Comparison of ENCODE assay signal across 8 cellular contexts in the genomic region with DNA sequence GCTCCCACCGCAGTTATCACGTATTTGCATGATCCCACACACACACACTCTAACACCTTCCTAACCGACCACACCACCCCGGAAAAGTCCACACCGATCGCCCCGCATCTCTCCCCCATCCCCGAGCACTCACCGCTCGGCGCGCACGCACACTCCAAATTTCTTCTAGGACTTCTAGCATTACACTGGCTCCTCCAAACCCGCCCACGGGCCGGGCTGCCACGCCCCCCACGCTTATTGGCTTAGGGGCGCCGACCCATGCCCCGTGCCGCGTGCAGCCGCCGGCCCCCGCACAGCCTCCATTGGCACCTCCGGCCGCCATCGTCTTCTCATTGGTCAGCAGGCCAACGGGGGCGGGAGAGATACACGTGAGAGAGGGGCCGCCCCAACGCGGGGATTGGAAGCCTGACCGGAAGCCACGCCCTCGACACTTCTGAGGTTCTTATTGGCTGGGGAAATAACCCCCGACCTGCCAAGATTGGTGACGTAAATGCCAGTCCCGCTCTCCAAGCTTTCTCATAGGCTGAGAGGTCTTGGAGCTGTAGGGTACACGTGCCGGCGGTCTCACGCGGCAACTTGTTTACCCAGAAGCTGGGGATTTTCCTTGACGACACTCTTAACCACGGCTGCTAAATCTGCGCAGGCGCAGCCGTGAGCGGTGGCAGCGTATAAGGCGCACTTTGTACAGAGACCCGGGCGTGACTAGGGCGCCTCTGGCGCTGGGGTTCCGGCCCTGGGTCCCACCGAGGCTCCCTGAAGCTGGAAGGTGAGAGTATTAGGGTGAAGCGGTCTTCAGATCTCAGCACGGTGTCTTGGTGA. TPM values are rescaled to one million over a fixed set of nuclear protein-coding genes. Genes with fewer than 3 reads are reported as not detected.
DNase-seq lines count a peak whose midpoint lies in the region; ATAC-seq and TF ChIP-seq lines count a peak whose summit lies in the region.

No MANE protein-coding gene starts in this region.

- 0% methylated on average over 58 to 62 of the region's 62 CpGs for WGBS in GM23248 (ENCODE audit: low coverage in 1 of 2, low lambda C conversion rate in 2 of 2, missing lambda C conversion rate in 2 of 2), 2 experiments

- no peaks in the 10 kb centered on the region for H3K9me3 Mint-ChIP-seq in activated T-helper 17 cell treated with anti-CD3 and anti-CD28 coated beads, Interleukin-2, amount 50 U/mL, for 72 hours
- no peaks in the 10 kb centered on the region for H3K9me3 Mint-ChIP-seq in natural killer cell treated with Interleukin-12 subunit alpha and Interleukin-12 subunit beta and Interleukin-15 and Interleukin-18, amount 100 ng/mL, for 72 hours

- H3K27ac Mint-ChIP-seq in activated T-helper 17 cell treated with anti-CD3 and anti-CD28 coated beads, Interleukin-2, amount 50 U/mL, for 72 hours: no peak overlapping the region
- no peak overlapping the region for H3K27ac Mint-ChIP-seq in natural killer cell treated with Interleukin-12 subunit alpha and Interleukin-12 subunit beta and Interleukin-15 and Interleukin-18, amount 100 ng/mL, for 72 hours

- peaks cover 40% of the 10 kb centered on the region for H3K4me1 ChIP-seq in GM23248 (ENCODE audit: insufficient read depth)

- DNase-seq in EH (ENCODE audit: low read depth) (peak; percentile 100), GM23248 (peak; percentile 100), Kasumi-1 (lab: John Stamatoyannopoulos, UW) (peak; percentile 93 to 94), RKO (ENCODE audit: low spot score) (peak; percentile 100), fibroblast of pulmonary artery (ENCODE audit: low read depth) (peak; percentile 100)
- peak; percentile 100 for DNase-seq in natural killer cell treated with Interleukin-12 subunit alpha and Interleukin-12 subunit beta and Interleukin-15 and Interleukin-18, amount 100 ng/mL, for 72 hours (ENCODE audit: low spot score)
- peak; percentile 100 for DNase-seq in stimulated activated naive CD8-positive, alpha-beta T cell treated with anti-CD3 and anti-CD28 coated beads, Interleukin-15, Interleukin-2, amounts not matched to agents 100 U/mL and 50 U/mL, for 24 hours

- no peaks in the 10 kb centered on the region for H3K27me3 ChIP-seq in GM23248 (replicated peaks; ENCODE audit: insufficient read depth)

- H3K27me3 Mint-ChIP-seq in activated T-helper 17 cell treated with anti-CD3 and anti-CD28 coated beads, Interleukin-2, amount 50 U/mL, for 72 hours: no peaks in the 10 kb centered on the region
- no peaks in the 10 kb centered on the region for H3K27me3 Mint-ChIP-seq in natural killer cell treated with Interleukin-12 subunit alpha and Interleukin-12 subunit beta and Interleukin-15 and Interleukin-18, amount 100 ng/mL, for 72 hours

- peaks cover 35% of the 10 kb centered on the region for H3K36me3 Mint-ChIP-seq in activated T-helper 17 cell treated with anti-CD3 and anti-CD28 coated beads, Interleukin-2, amount 50 U/mL, for 72 hours (ENCODE audit: low read depth)
- H3K36me3 Mint-ChIP-seq in natural killer cell treated with Interleukin-12 subunit alpha and Interleukin-12 subunit beta and Interleukin-15 and Interleukin-18, amount 100 ng/mL, for 72 hours: peaks cover 8% of the 10 kb centered on the region

- peaks cover 51% of the 10 kb centered on the region for H3K4me1 Mint-ChIP-seq in activated T-helper 17 cell treated with anti-CD3 and anti-CD28 coated beads, Interleukin-2, amount 50 U/mL, for 72 hours
- peaks cover 34 to 56% of the 10 kb centered on the region in 2 donors for H3K4me1 Mint-ChIP-seq in natural killer cell treated with Interleukin-12 subunit alpha and Interleukin-12 subunit beta and Interleukin-15 and Interleukin-18, amount 100 ng/mL, for 72 hours (ENCODE audit: low read depth in 2 of 2)

- H3K9ac ChIP-seq in GM23248: peak overlapping the region; percentile 99

- peaks cover 24% of the 10 kb centered on the region for H3K79me2 ChIP-seq in GM23248 (ENCODE audit: insufficient read depth)

- no peak overlapping the region for H2AFZ ChIP-seq in GM23248

- H4K20me1 ChIP-seq in GM23248 (ENCODE audit: insufficient read depth): no peaks in the 10 kb centered on the region

- peak overlapping the region; percentile 100 for H3K27ac ChIP-seq in GM23248

- no peak for TF ChIP-seq CTCF in fibroblast of pulmonary artery (IDR thresholded peaks at IDR 0.05; ENCODE audit: low read length, missing control alignments)

- H3K4me3 ChIP-seq in GM23248: peak overlapping the region; percentile 79
- peak overlapping the region; percentile 79 for H3K4me3 ChIP-seq in fibroblast of pulmonary artery (replicated peaks; ENCODE audit: low read depth, low read length)

- no peaks in the 10 kb centered on the region for H3K9me2 ChIP-seq in GM23248 (ENCODE audit: insufficient read depth)

- no peak overlapping the region for H3K4me3 Mint-ChIP-seq in activated T-helper 17 cell treated with anti-CD3 and anti-CD28 coated beads, Interleukin-2, amount 50 U/mL, for 72 hours
- H3K4me3 Mint-ChIP-seq in natural killer cell treated with Interleukin-12 subunit alpha and Interleukin-12 subunit beta and Interleukin-15 and Interleukin-18, amount 100 ng/mL, for 72 hours: no peak overlapping the region

- H3K4me2 ChIP-seq in GM23248 (ENCODE audit: unreplicated experiment): peak overlapping the region; percentile 84

- ATAC-seq in activated T-helper 17 cell treated with anti-CD3 and anti-CD28 coated beads, Interleukin-2, amount 50 U/mL, for 72 hours (replicated peaks): peak; percentile 76
- peak; percentile 92 for ATAC-seq in natural killer cell treated with Interleukin-12 subunit alpha and Interleukin-12 subunit beta and Interleukin-15 and Interleukin-18, amount 100 ng/mL, for 72 hours
- peak; percentile 74 for ATAC-seq in stimulated activated naive CD8-positive, alpha-beta T cell treated with anti-CD3 and anti-CD28 coated beads, Interleukin-15, Interleukin-2, amounts not matched to agents 100 U/mL and 50 U/mL, for 24 hours

- H3K36me3 ChIP-seq in GM23248 (ENCODE audit: low read depth): no peaks in the 10 kb centered on the region

- in situ Hi-C loops in GM23248 (cut with MboI): no loop called here

- no peaks in the 10 kb centered on the region for H3K9me3 ChIP-seq in GM23248 (ENCODE audit: low read depth)

- H3F3A ChIP-seq in GM23248 (ENCODE audit: insufficient read depth): peaks cover 30% of the 10 kb centered on the region

RNA-seq across cellular contexts. Expression of a gene that starts 4.2 kb away (rescaled TPM):
- 4.4 and 5.1 TPM in 2 replicates for total RNA-seq in GM23248 (2014; rRNA removed; shearing (Covaris generic))
- polyA plus RNA-seq in GM23248 (2016; fragmentation: Nextera tagmentation; extraction: Ambion mirVana): 5.3 and 5.9 TPM in 2 replicates
- total RNA-seq in activated T-helper 17 cell treated with anti-CD3 and anti-CD28 coated beads, Interleukin-2, amount 50 U/mL, for 72 hours: 100 to 1,000 TPM in 1 of 2 donors, 10 to 100 TPM in 1; 52.0 to 269 TPM
- 10 to 100 TPM; 16.9 to 42.7 TPM for total RNA-seq in natural killer cell treated with Interleukin-12 subunit alpha and Interleukin-12 subunit beta and Interleukin-15 and Interleukin-18, amount 100 ng/mL, for 72 hours

RNA-seq across cellular contexts. Expression of a gene that starts 6.4 kb away (rescaled TPM):
- total RNA-seq in GM23248 (2014; rRNA removed; shearing (Covaris generic)): 6.2 and 6.5 TPM in 2 replicates
- 25.5 and 27.1 TPM in 2 replicates for polyA plus RNA-seq in GM23248 (2016; fragmentation: Nextera tagmentation; extraction: Ambion mirVana)
- total RNA-seq in activated T-helper 17 cell treated with anti-CD3 and anti-CD28 coated beads, Interleukin-2, amount 50 U/mL, for 72 hours: 10 to 100 TPM; 41.7 to 66.2 TPM
- total RNA-seq in natural killer cell treated with Interleukin-12 subunit alpha and Interleukin-12 subunit beta and Interleukin-15 and Interleukin-18, amount 100 ng/mL, for 72 hours: 10 to 100 TPM; 54.6 to 73.0 TPM

RNA-seq across cellular contexts. Expression of a gene that starts 19.8 kb away (rescaled TPM):
- 11.6 TPM in 2 replicates for total RNA-seq in GM23248 (2014; rRNA removed; shearing (Covaris generic))
- 20.6 and 20.9 TPM in 2 replicates for polyA plus RNA-seq in GM23248 (2016; fragmentation: Nextera tagmentation; extraction: Ambion mirVana)
- total RNA-seq in activated T-helper 17 cell treated with anti-CD3 and anti-CD28 coated beads, Interleukin-2, amount 50 U/mL, for 72 hours: 10 to 100 TPM; 43.3 to 45.3 TPM
- 10 to 100 TPM; 31.5 to 43.5 TPM for total RNA-seq in natural killer cell treated with Interleukin-12 subunit alpha and Interleukin-12 subunit beta and Interleukin-15 and Interleukin-18, amount 100 ng/mL, for 72 hours

RNA-seq across cellular contexts. Expression of a gene that starts 32.5 kb away (rescaled TPM):
- not detected in 2 replicates for total RNA-seq in GM23248 (2014; rRNA removed; shearing (Covaris generic))
- polyA plus RNA-seq in GM23248 (2016; fragmentation: Nextera tagmentation; extraction: Ambion mirVana): not detected in 2 replicates
- 10 to 100 TPM in 1 of 2 donors, 1 to 10 TPM in 1; 2.9 to 10.0 TPM for total RNA-seq in activated T-helper 17 cell treated with anti-CD3 and anti-CD28 coated beads, Interleukin-2, amount 50 U/mL, for 72 hours
- not detected for total RNA-seq in natural killer cell treated with Interleukin-12 subunit alpha and Interleukin-12 subunit beta and Interleukin-15 and Interleukin-18, amount 100 ng/mL, for 72 hours

RNA-seq across cellular contexts. Expression of a gene that starts 33.6 kb away (rescaled TPM):
- total RNA-seq in GM23248 (2014; rRNA removed; shearing (Covaris generic)): 3.9 and 5.6 TPM in 2 replicates
- 3.4 and 4.5 TPM in 2 replicates for polyA plus RNA-seq in GM23248 (2016; fragmentation: Nextera tagmentation; extraction: Ambion mirVana)
- 1 to 10 TPM; 4.7 to 7.0 TPM for total RNA-seq in activated T-helper 17 cell treated with anti-CD3 and anti-CD28 coated beads, Interleukin-2, amount 50 U/mL, for 72 hours
- 10 to 100 TPM; 10.4 to 11.6 TPM for total RNA-seq in natural killer cell treated with Interleukin-12 subunit alpha and Interleukin-12 subunit beta and Interleukin-15 and Interleukin-18, amount 100 ng/mL, for 72 hours

Comparison
In these comparisons a context has a peak if more than half of its experiments do, and no peak if none do; other contexts are left out.
1. Peak in every context shown above with its lines: DNase-seq, ATAC-seq, H3K4me3 ChIP-seq and H3K27ac ChIP-seq.